ENCODE assay signal across 19 cellular contexts in the genomic region with DNA sequence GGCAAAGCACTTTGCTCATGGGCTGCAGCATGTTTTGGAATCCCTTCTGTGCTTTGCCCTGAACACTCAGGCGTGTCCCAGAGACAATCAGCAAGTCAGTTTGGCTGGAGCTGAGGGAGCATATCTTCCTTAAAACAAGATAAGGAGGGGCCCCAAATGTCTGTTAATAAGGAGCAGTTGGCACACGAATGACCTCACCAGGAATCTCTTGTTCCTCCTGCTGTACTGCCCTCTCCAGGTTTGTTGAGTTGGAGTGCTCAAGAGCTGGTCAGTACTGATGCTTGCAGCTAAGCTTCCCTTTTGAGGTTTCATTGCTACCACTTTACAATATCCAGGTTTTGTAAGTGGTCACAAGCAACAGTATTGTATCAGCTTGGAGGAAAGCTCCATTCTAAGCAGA.
DNase-seq lines count a peak whose midpoint lies in the region; ATAC-seq and TF ChIP-seq lines count a peak whose summit lies in the region.
"Had no signal": no experiment of that assay in that cellular context is flagged by ENCODE, and none has a peak within 500 bp of the region (broad histone marks: within the 10 kb centered on the region; RNA-seq: fewer than 3 reads in every experiment).

No MANE protein-coding gene starts in this region.

- no peaks in the 10 kb centered on the region for H3K36me3 Mint-ChIP-seq in stimulated activated memory B cell treated with anti-CD40 and anti-IgM and Interleukin-4, amounts not matched to agents 10 μg/mL and 1 μg/mL and 100 μg/mL, for 72 hours
- H3K36me3 Mint-ChIP-seq: IgD-negative memory B cell had no signal

- no peak for TF ChIP-seq CTCF in fibroblast of villous mesenchyme (IDR thresholded peaks at IDR 0.05; ENCODE audit: insufficient read depth, low read depth, low read length)

- H3K27ac Mint-ChIP-seq in stimulated activated memory B cell treated with anti-CD40 and anti-IgM and Interleukin-4, amounts not matched to agents 10 μg/mL and 1 μg/mL and 100 μg/mL, for 72 hours = no peak overlapping the region
- H3K27ac Mint-ChIP-seq: CD4-positive, alpha-beta T cell; HFFc6; IgD-negative memory B cell had no signal

- H3K27me3 Mint-ChIP-seq in stimulated activated memory B cell treated with anti-CD40 and anti-IgM and Interleukin-4, amounts not matched to agents 10 μg/mL and 1 μg/mL and 100 μg/mL, for 72 hours = no peaks in the 10 kb centered on the region

- in situ Hi-C loops in SK-MEL-5 (cut with HindIII; ENCODE audit: low pct_unique_long_range_greater_than_20kb, low sequenced_read_pairs) = no loop called here

- H3K4me3 ChIP-seq in fibroblast of villous mesenchyme (ENCODE audit: low read depth, low read length) = no peak overlapping the region
- H3K4me3 ChIP-seq: GM12878 had no signal

- H3K9me3 Mint-ChIP-seq in stimulated activated memory B cell treated with anti-CD40 and anti-IgM and Interleukin-4, amounts not matched to agents 10 μg/mL and 1 μg/mL and 100 μg/mL, for 72 hours = peaks cover 3% of the 10 kb centered on the region
- H3K9me3 Mint-ChIP-seq: CD4-positive, alpha-beta T cell; HFFc6 had no signal

- no peaks in the 10 kb centered on the region for H3K4me1 Mint-ChIP-seq in stimulated activated memory B cell treated with anti-CD40 and anti-IgM and Interleukin-4, amounts not matched to agents 10 μg/mL and 1 μg/mL and 100 μg/mL, for 72 hours
- H3K4me1 Mint-ChIP-seq: IgD-negative memory B cell had no signal

- peak; percentile 33 for DNase-seq in DMS 273 (lab: John Stamatoyannopoulos, UW; ENCODE audit: unreplicated experiment)
- no peak for DNase-seq in DMS 273 treated with DMSO at 0.1 percent for 48 hours (lab: John Stamatoyannopoulos, UW)
- peak; percentile 60 for DNase-seq in SK-MEL-5 (ENCODE audit: low read depth, low spot score)
- DNase-seq in fibroblast of villous mesenchyme (ENCODE audit: low read depth) = peak; percentile 14
- no peak for DNase-seq in HPDE6-E6E7 (ENCODE audit: extremely low spot score)
- DNase-seq in left lobe of liver (ENCODE audit: low spot score) = no peak
- DNase-seq in activated CD8-positive, alpha-beta memory T cell treated with anti-CD3 and anti-CD28 coated beads, Interleukin-2, amount 50 U/mL, for 4 hours = no peak
- DNase-seq: BE2C; Calu3; CD4-positive, alpha-beta T cell; DND-41; GDM1; HFFc6; Kasumi-1; NCI-H187; NCI-H69 had no signal

- ATAC-seq in stimulated activated memory B cell treated with anti-CD40 and anti-IgM and Interleukin-4, amounts not matched to agents 10 μg/mL and 1 μg/mL and 100 μg/mL, for 72 hours = peak; percentile 27
- ATAC-seq in left lobe of liver = no peak
- ATAC-seq: GM12878 had no signal

- no peak overlapping the region for H3K4me3 Mint-ChIP-seq in stimulated activated memory B cell treated with anti-CD40 and anti-IgM and Interleukin-4, amounts not matched to agents 10 μg/mL and 1 μg/mL and 100 μg/mL, for 72 hours
- H3K4me3 Mint-ChIP-seq: CD4-positive, alpha-beta T cell; HFFc6; IgD-negative memory B cell had no signal

Comparison
In these comparisons a context has a peak if more than half of its experiments do, and no peak if none do; other contexts are left out.
1. DNase-seq: peak in DMS 273 (single experiment), SK-MEL-5 (single experiment) and fibroblast of villous mesenchyme (single experiment); none in DMS 273 treated with DMSO at 0.1 percent for 48 hours (single experiment), HPDE6-E6E7 (single experiment), left lobe of liver (single experiment) and activated CD8-positive, alpha-beta memory T cell treated with anti-CD3 and anti-CD28 coated beads, Interleukin-2, amount 50 U/mL, for 4 hours (single experiment).